ENCODE assay signal across 8 cellular contexts in genomic region chr9:120918931-120919638, GRCh38. TPM values are rescaled to one million over a fixed set of nuclear protein-coding genes. Genes with fewer than 3 reads are reported as not detected.
DNase-seq lines count a peak whose midpoint lies in the region; ATAC-seq lines count a peak whose summit lies in the region.

No MANE protein-coding gene starts in this region.

- DNase-seq in NCI-H82 (lab: John Stamatoyannopoulos, UW) = peak; percentile 22
- DNase-seq in NCI-H82 treated with DMSO at 0.1 percent for 48 hours (lab: John Stamatoyannopoulos, UW; ENCODE audit: unreplicated experiment) = no peak
- peak; percentile 72 for DNase-seq in adipocyte (ENCODE audit: low read depth)
- DNase-seq in DMS 273 (lab: John Stamatoyannopoulos, UW; ENCODE audit: unreplicated experiment) = no peak
- DNase-seq in left colon = no peak
- no peak for DNase-seq in NCI-H345 (lab: John Stamatoyannopoulos, UW)

- H3K4me1 ChIP-seq in adipocyte (ENCODE audit: control insufficient read depth, insufficient read depth, low read length) (peaks cover 49% of the 10 kb centered on the region), subcutaneous abdominal adipose tissue (ENCODE audit: control insufficient read depth in 5 of 5, insufficient read depth in 5 of 5, low read length in 5 of 5) (peaks cover 4 to 35% (median 31%) of the 10 kb centered on the region in 5 donors)

- H3K36me3 ChIP-seq in adipocyte (ENCODE audit: control insufficient read depth, insufficient read depth, low read length, severe bottlenecking) = no peaks in the 10 kb centered on the region
- H3K36me3 ChIP-seq in subcutaneous abdominal adipose tissue (ENCODE audit: control insufficient read depth in 5 of 5, insufficient read depth in 5 of 5, low read length in 5 of 5) = no peaks in the 10 kb centered on the region

- H3K9ac ChIP-seq in adipocyte (ENCODE audit: low read length) = peak overlapping the region; percentile 63
- H3K9ac ChIP-seq in subcutaneous abdominal adipose tissue (ENCODE audit: low read length in 5 of 5) = no peak overlapping the region

- no peaks in the 10 kb centered on the region for H3K9me3 ChIP-seq in adipocyte (ENCODE audit: control insufficient read depth, low read length)
- H3K9me3 ChIP-seq in subcutaneous abdominal adipose tissue (ENCODE audit: control insufficient read depth in 5 of 5, low read length in 5 of 5) = peaks cover 0 to 4% (median 0%) of the 10 kb centered on the region in 5 donors

- ATAC-seq in left colon = no peak

- intact Hi-C loops in left colon (cut with DNase I, micrococcal nuclease) = no loop called here

- H3K27me3 ChIP-seq in adipocyte (replicated peaks; ENCODE audit: control insufficient read depth, insufficient read depth, low read length) (no peaks in the 10 kb centered on the region), layer of hippocampus (ENCODE audit: control insufficient read depth, insufficient read depth, low read length) (no peaks in the 10 kb centered on the region), subcutaneous abdominal adipose tissue (ENCODE audit: control insufficient read depth in 5 of 5, insufficient read depth in 4 of 5, low read length in 5 of 5) (no peaks in the 10 kb centered on the region)

- H3K4me3 ChIP-seq in adipocyte (ENCODE audit: low read length) (peak overlapping the region; percentile 45), subcutaneous abdominal adipose tissue (ENCODE audit: low read depth in 1 of 5, low read length in 5 of 5) (no peak overlapping the region)

- peak overlapping the region; percentile 76 for H3K27ac ChIP-seq in layer of hippocampus (ENCODE audit: low read depth, low read length)
- peak overlapping the region; percentile 49 for H3K27ac ChIP-seq in subcutaneous abdominal adipose tissue (ENCODE audit: low read depth, low read length)

RNA-seq across cellular contexts. Expression of gene TRAF1, which starts 7.5 kb away (rescaled TPM):
- total RNA-seq in left colon = 1 to 10 TPM; 2.2 to 2.8 TPM

RNA-seq across cellular contexts. Expression of gene PHF19, which starts 42.1 kb away (rescaled TPM):
- 10 to 100 TPM; 11.6 to 14.5 TPM for total RNA-seq in left colon

Comparison
In these comparisons a context has a peak if more than half of its experiments do, and no peak if none do; other contexts are left out.
1. DNase-seq: peak in NCI-H82 (single experiment) and adipocyte (single experiment); none in NCI-H82 treated with DMSO at 0.1 percent for 48 hours (single experiment), DMS 273 (single experiment), left colon (0 of 2) and NCI-H345 (single experiment).